ENCODE assay signal across 1 cellular context in the genomic region with DNA sequence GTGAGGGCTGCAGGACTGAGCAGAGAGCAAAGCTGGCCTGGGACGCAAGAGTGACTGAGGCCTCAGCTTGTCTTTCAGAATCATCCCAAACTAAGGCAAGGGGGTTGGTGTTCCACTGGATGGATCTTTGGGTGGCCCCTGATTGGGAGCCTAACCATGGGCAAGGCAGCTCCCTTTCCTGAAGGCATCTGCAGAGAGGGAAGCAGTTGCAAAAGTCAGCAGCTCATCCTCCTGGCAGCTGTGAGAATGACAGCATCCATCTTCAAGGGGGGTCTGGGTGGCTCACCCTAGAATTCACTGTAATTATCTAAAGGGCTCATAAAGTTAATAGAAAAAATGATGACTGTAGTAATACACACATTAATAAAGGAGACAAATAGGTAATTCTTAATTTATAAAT.
TF ChIP-seq lines count a peak whose summit lies in the region.

No MANE protein-coding gene starts in this region.

TF ChIP-seq in H1, 55 proteins besides CTCF, POLR2A, EP300 and RAD21:
- TF ChIP-seq, protein P1, sequence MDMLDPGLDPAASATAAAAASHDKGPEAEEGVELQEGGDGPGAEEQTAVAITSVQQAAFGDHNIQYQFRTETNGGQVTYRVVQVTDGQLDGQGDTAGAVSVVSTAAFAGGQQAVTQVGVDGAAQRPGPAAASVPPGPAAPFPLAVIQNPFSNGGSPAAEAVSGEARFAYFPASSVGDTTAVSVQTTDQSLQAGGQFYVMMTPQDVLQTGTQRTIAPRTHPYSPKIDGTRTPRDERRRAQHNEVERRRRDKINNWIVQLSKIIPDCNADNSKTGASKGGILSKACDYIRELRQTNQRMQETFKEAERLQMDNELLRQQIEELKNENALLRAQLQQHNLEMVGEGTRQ (IDR thresholded peaks at IDR 0.05; ENCODE audit: low read length) = no peak
- TF ChIP-seq CHD2 (IDR thresholded peaks at IDR 0.05; ENCODE audit: low read length) = no peak
- TF ChIP-seq E2F6 (IDR thresholded peaks at IDR 0.05) = no peak
- TF ChIP-seq CHD7 (IDR thresholded peaks at IDR 0.05; ENCODE audit: insufficient replicate concordance, low read length) = no peak
- TF ChIP-seq RFX5 (IDR thresholded peaks at IDR 0.05; ENCODE audit: borderline replicate concordance, low read depth, low read length) = no peak
- no peak for TF ChIP-seq SUZ12 (IDR thresholded peaks at IDR 0.05; ENCODE audit: low read length)
- TF ChIP-seq SAP30 (IDR thresholded peaks at IDR 0.05; ENCODE audit: insufficient read depth, insufficient replicate concordance, low read length) = no peak
- no peak for TF ChIP-seq POU5F1 (IDR thresholded peaks at IDR 0.05; ENCODE audit: low read depth, low read length)
- TF ChIP-seq RXRA (IDR thresholded peaks at IDR 0.05; ENCODE audit: insufficient read depth, low read depth, low read length) = no peak
- TF ChIP-seq SIX5 (IDR thresholded peaks at IDR 0.05; ENCODE audit: low read depth, low read length) = no peak
- TF ChIP-seq ATF2 (IDR thresholded peaks at IDR 0.05; ENCODE audit: low read length) = no peak
- no peak for TF ChIP-seq POLR2AphosphoS5 (IDR thresholded peaks at IDR 0.05; ENCODE audit: low read depth, low read length)
- no peak for TF ChIP-seq GABPA (IDR thresholded peaks at IDR 0.05; ENCODE audit: borderline replicate concordance, insufficient read depth, low read length)
- TF ChIP-seq CEBPB (IDR thresholded peaks at IDR 0.05; ENCODE audit: low read depth, low read length) = no peak
- no peak for TF ChIP-seq CBX5 (IDR thresholded peaks at IDR 0.05; ENCODE audit: low read depth, low read length)
- TF ChIP-seq HDAC6 (IDR thresholded peaks at IDR 0.05; ENCODE audit: low read depth, low read length) = no peak
- no peak for TF ChIP-seq KDM5A (IDR thresholded peaks at IDR 0.05; ENCODE audit: low read length)
